Comparison of ENCODE assay signal across 1 cellular context in genomic region chr1:231420959-231421615, GRCh38.
TF ChIP-seq lines count a peak whose summit lies in the region.

No MANE protein-coding gene starts in this region.

TF ChIP-seq in HepG2, 621 proteins besides CTCF, POLR2A, EP300 and RAD21 (continued from another document and continues in another):
- TF ChIP-seq ZBTB10 (CRISPR knock-in tag; IDR thresholded peaks at IDR 0.05; ENCODE audit: borderline replicate concordance) (no peak), SP4 (CRISPR knock-in tag; IDR thresholded peaks at IDR 0.05) (no peak), SKIL (CRISPR knock-in tag; IDR thresholded peaks at IDR 0.05; ENCODE audit: borderline replicate concordance) (peak; percentile 23; the same call in 1 of the 2 replicates), MEIS1 (CRISPR knock-in tag; IDR thresholded peaks at IDR 0.05; ENCODE audit: borderline replicate concordance) (no peak), MXD1 (CRISPR knock-in tag; IDR thresholded peaks at IDR 0.05) (no peak), EHMT2 (IDR thresholded peaks at IDR 0.05; ENCODE audit: borderline replicate concordance, low read depth, low read length) (no peak), HOXA5 (CRISPR knock-in tag; IDR thresholded peaks at IDR 0.05) (no peak), GTF2F1 (IDR thresholded peaks at IDR 0.05; ENCODE audit: low read length) (no peak), ESRRA (CRISPR knock-in tag; IDR thresholded peaks at IDR 0.05; ENCODE audit: low read depth) (no peak), ZMAT5 (CRISPR knock-in tag; IDR thresholded peaks at IDR 0.05; ENCODE audit: borderline replicate concordance, low read depth) (no peak), MAX (IDR thresholded peaks at IDR 0.05) (peak; percentile 38; the same call in 1 of the 2 replicates), CHD2 (IDR thresholded peaks at IDR 0.05; ENCODE audit: low read depth, low read length) (no peak), HDAC1 (CRISPR knock-in tag; IDR thresholded peaks at IDR 0.05) (peak; percentile 81), DDIT3 (CRISPR knock-in tag; IDR thresholded peaks at IDR 0.05) (no peak), CAMTA2 (CRISPR knock-in tag; IDR thresholded peaks at IDR 0.05; ENCODE audit: borderline replicate concordance) (no peak), RNF219 (CRISPR knock-in tag; IDR thresholded peaks at IDR 0.05) (no peak; the same call in 1 of the 2 replicates), NRL (CRISPR knock-in tag; IDR thresholded peaks at IDR 0.05; ENCODE audit: borderline replicate concordance) (0 out of 2 replicates have a peak, but pooled peaks have one; percentile 27), ZNF556 (CRISPR knock-in tag; IDR thresholded peaks at IDR 0.05; ENCODE audit: borderline replicate concordance) (no peak), ZNF253 (CRISPR knock-in tag; IDR thresholded peaks at IDR 0.05; ENCODE audit: borderline replicate concordance) (no peak), ZNF512 (CRISPR knock-in tag; IDR thresholded peaks at IDR 0.05) (no peak), HMGXB4 (CRISPR knock-in tag; IDR thresholded peaks at IDR 0.05; ENCODE audit: borderline replicate concordance in 1 of 2, low read depth in 1 of 2) (no peak), AFF4 (CRISPR knock-in tag; IDR thresholded peaks at IDR 0.05) (no peak), ZNF256 (CRISPR knock-in tag; conservative IDR thresholded peaks at IDR 0.05) (no peak), ERF (CRISPR knock-in tag; IDR thresholded peaks at IDR 0.05) (no peak), KLF6 (CRISPR knock-in tag; IDR thresholded peaks at IDR 0.05) (no peak), MAFG (CRISPR knock-in tag; IDR thresholded peaks at IDR 0.05) (no peak), SMAD3 (CRISPR knock-in tag; IDR thresholded peaks at IDR 0.05) (no peak), ATF7-NPFF (CRISPR knock-in tag; IDR thresholded peaks at IDR 0.05; ENCODE audit: low read depth) (no peak), BATF2 (CRISPR knock-in tag; IDR thresholded peaks at IDR 0.05) (0 out of 2 replicates have a peak, but pooled peaks have one; percentile 13), ZMAT3 (CRISPR knock-in tag; conservative IDR thresholded peaks at IDR 0.05) (0 out of 2 replicates have a peak, but pooled peaks have one; percentile 9), PLRG1 (conservative IDR thresholded peaks at IDR 0.05) (no peak), IRX3 (CRISPR knock-in tag; IDR thresholded peaks at IDR 0.05; ENCODE audit: borderline replicate concordance, low read depth) (no peak), GPN1 (CRISPR knock-in tag; IDR thresholded peaks at IDR 0.05; ENCODE audit: borderline replicate concordance) (no peak), CBX5 (CRISPR knock-in tag; IDR thresholded peaks at IDR 0.05; ENCODE audit: borderline replicate concordance) (0 out of 2 replicates have a peak, but pooled peaks have one; percentile 17), HOXD1 (CRISPR knock-in tag; IDR thresholded peaks at IDR 0.05) (no peak; the same call in 1 of the 2 replicates), FOXA1 (IDR thresholded peaks at IDR 0.05) (no peak), FOXA1 (CRISPR knock-in tag; IDR thresholded peaks at IDR 0.05) (no peak), RXRA (CRISPR knock-in tag; IDR thresholded peaks at IDR 0.05) (peak; percentile 44; the same call in 1 of the 2 replicates), ZBTB7A (CRISPR knock-in tag; IDR thresholded peaks at IDR 0.05) (no peak)
